ENCODE assay signal across 13 cellular contexts in genomic region chr20:60087563-60088105, GRCh38.
DNase-seq lines count a peak whose midpoint lies in the region; ATAC-seq and TF ChIP-seq lines count a peak whose summit lies in the region.
"Had no signal": no experiment of that assay in that cellular context is flagged by ENCODE, and none has a peak within 500 bp of the region (broad histone marks: within the 10 kb centered on the region; RNA-seq: fewer than 3 reads in every experiment).

No MANE protein-coding gene starts in this region.

- peak overlapping the region in 50 of 59 donors; percentile 3 to 63 (median 38) for H3K4me3 ChIP-seq in dorsolateral prefrontal cortex
- H3K4me3 ChIP-seq in sigmoid colon: peak overlapping the region in 3 of 4 donors; percentile 10 to 34 (median 18)
- H3K4me3 ChIP-seq in mucosa of descending colon: no peak overlapping the region

- H3K27ac ChIP-seq in KOPT-K1 (ENCODE audit: low read depth, low read length, poor library complexity, severe bottlenecking) (peak overlapping the region; percentile 97), dorsolateral prefrontal cortex (peak overlapping the region in 4 of 59 donors; percentile 25 to 54 (median 32)), sigmoid colon (no peak overlapping the region)
- H3K27ac ChIP-seq: 22Rv1, VCaP had no signal

- DNase-seq in DMS 273 (lab: John Stamatoyannopoulos, UW; ENCODE audit: unreplicated experiment): peak; percentile 35
- no peak for DNase-seq in DMS 273 treated with DMSO at 0.1 percent for 48 hours (lab: John Stamatoyannopoulos, UW)
- peak in 1 of 10 donors; percentile 33 for DNase-seq in dorsolateral prefrontal cortex
- no peak for DNase-seq in sigmoid colon
- DNase-seq in mucosa of descending colon: no peak
- no peak for DNase-seq in dedifferentiated amniotic fluid mesenchymal stem cell (ENCODE audit: extremely low spot score)
- no peak for DNase-seq in NCI-H345 treated with DMSO at 0.1 percent for 48 hours (lab: John Stamatoyannopoulos, UW; ENCODE audit: unreplicated experiment)
- DNase-seq: activated naive CD4-positive, alpha-beta T cell treated with anti-CD3 and anti-CD28 coated beads, Interleukin-2, amount 50 U/mL, for 16 hours; effector memory CD4-positive, alpha-beta T cell; NCI-H2227 treated with DMSO at 0.1 percent for 48 hours had no signal

- WGBS in sigmoid colon, 2 donors: 8% methylated on average over 60 of the region's 60 CpGs

- intact Hi-C loops in dorsolateral prefrontal cortex (cut with DNase I): no loop called here
- intact Hi-C loops in sigmoid colon (cut with DNase I): no loop called here
- intact Hi-C loops in mucosa of descending colon (cut with DNase I, micrococcal nuclease): no loop called here

- TF ChIP-seq POLR2A in sigmoid colon (IDR thresholded peaks at IDR 0.05): no peak

- ATAC-seq in mucosa of descending colon: no peak

- no peaks in the 10 kb centered on the region for H3K9me3 ChIP-seq in KOPT-K1 (ENCODE audit: insufficient read depth, low read length, poor library complexity, severe bottlenecking)
- H3K9me3 ChIP-seq in sigmoid colon: peaks cover 0 to 1% (median 0%) of the 10 kb centered on the region in 4 donors
- no peaks in the 10 kb centered on the region for H3K9me3 ChIP-seq in mucosa of descending colon

- TF ChIP-seq EP300 in sigmoid colon (IDR thresholded peaks at IDR 0.05): no peak

- H3K4me1 ChIP-seq in sigmoid colon (no peaks in the 10 kb centered on the region), mucosa of descending colon (ENCODE audit: low read depth) (no peaks in the 10 kb centered on the region)

- H3K27me3 ChIP-seq in dorsolateral prefrontal cortex: peaks cover 0 to 22% (median 0%) of the 10 kb centered on the region in 45 donors
- peaks cover 0 to 37% (median 0%) of the 10 kb centered on the region in 3 donors for H3K27me3 ChIP-seq in sigmoid colon

- H3K36me3 ChIP-seq in KOPT-K1 (ENCODE audit: insufficient read depth, low read length) (no peaks in the 10 kb centered on the region), sigmoid colon (no peaks in the 10 kb centered on the region), mucosa of descending colon (ENCODE audit: low read depth) (no peaks in the 10 kb centered on the region)

- TF ChIP-seq CTCF in dorsolateral prefrontal cortex (IDR thresholded peaks at IDR 0.05 in 54 of 56, conservative IDR thresholded peaks at IDR 0.05 in 2 of 56; ENCODE audit: low read depth in 1 of 56, partially characterized antibody in 56 of 56): no peak
- TF ChIP-seq CTCF in sigmoid colon (IDR thresholded peaks at IDR 0.05): no peak
- no peak for TF ChIP-seq CTCF in mucosa of descending colon (IDR thresholded peaks at IDR 0.05)
